ENCODE assay signal across 8 cellular contexts in the genomic region with DNA sequence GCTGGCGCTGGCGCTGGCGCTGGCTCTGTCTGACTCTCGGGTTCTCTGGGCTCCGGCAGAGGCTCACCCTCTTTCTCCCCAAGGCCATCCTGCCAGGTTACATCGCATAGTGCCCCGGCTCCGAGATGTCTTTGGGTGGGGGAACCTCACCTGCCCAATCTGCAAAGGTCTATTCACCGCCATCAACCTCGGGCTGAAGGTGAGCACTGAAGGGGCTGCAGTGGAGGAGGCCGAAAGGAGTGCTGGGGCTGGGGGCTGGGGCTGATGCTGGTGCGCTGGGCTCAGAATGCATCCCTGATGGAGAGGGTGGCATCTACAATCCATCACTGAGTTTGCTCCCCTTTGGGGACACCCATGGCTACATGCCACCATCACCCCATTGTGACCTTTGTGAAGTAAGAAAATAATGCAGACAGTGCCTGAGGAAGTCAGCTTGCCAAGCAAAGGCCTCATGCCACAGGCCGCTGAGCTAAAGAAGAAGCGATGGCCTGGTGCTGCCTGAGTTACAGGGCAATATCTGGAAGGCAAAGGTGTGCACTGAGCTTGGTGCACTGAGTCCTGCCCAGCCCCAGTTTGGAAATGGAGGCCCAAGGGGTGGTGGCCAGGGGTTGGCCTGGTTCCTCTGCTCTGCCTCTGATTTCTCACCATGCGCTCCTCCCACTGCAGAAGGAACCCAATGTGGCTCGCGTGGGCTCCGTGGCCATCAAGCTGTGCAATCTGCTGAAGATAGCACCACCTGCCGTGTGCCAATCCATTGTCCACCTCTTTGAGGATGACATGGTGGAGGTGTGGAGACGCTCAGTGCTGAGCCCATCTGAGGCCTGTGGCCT. TPM values are rescaled to one million over a fixed set of nuclear protein-coding genes. Genes with fewer than 3 reads are reported as not detected.
DNase-seq lines count a peak whose midpoint lies in the region; ATAC-seq and TF ChIP-seq lines count a peak whose summit lies in the region.

No MANE protein-coding gene starts in this region.

- peaks cover 25 to 34% of the 10 kb centered on the region in 2 experiments for H3K4me1 Mint-ChIP-seq in H9

- ATAC-seq in right cardiac atrium (peak in 1 of 2 donors; percentile 2), left lobe of liver (no peak), HG03139 (IDR thresholded peaks at IDR 0.05; ENCODE audit: unreplicated experiment) (no peak)

- H3K56ac ChIP-seq in H9 (ENCODE audit: insufficient read length, low read depth, low read length) = no peak overlapping the region

- no peak overlapping the region for H2BK15ac ChIP-seq in H9 (ENCODE audit: low read depth, low read length)

- no peak overlapping the region for H2BK12ac ChIP-seq in H9 (ENCODE audit: insufficient read length, low read depth, low read length)

- no CpG with 5 or more reads among the region's 20 CpGs for WGBS in H9 (ENCODE audit: extremely low coverage, insufficient read length, low lambda C conversion rate)
- 34% methylated on average over 20 of the region's 20 CpGs for WGBS in right cardiac atrium
- 35 to 51% (median 40%) methylated on average over 13 to 20 of the region's 20 CpGs for WGBS in spleen, 5 donors

- DNase-seq in H9 (no peak), right cardiac atrium (peak in 1 of 3 donors; percentile 67), spleen (peak; percentile 75), NCI-H446 (lab: John Stamatoyannopoulos, UW) (no peak), left lobe of liver (ENCODE audit: low spot score) (no peak), SKM-1 treated with dmso at 0.1 percent for 144 hours (lab: John Stamatoyannopoulos, UW; ENCODE audit: unreplicated experiment) (no peak)

- H3K79me2 ChIP-seq in H9 (ENCODE audit: insufficient read depth, low read length) = no peaks in the 10 kb centered on the region

- H4K8ac ChIP-seq in H9 (replicated peaks; ENCODE audit: insufficient read length, low read depth, low read length) = no peak overlapping the region

- H3K27me3 Mint-ChIP-seq in H9 (ENCODE audit: low read depth) = peaks cover 8% of the 10 kb centered on the region

- H3K14ac ChIP-seq in H9 (ENCODE audit: insufficient read depth, low read length) = no peak overlapping the region

- intact Hi-C loops in right cardiac atrium (cut with DNase I) (loop anchor here in 1 of 4 donors (10.0 kb wide), 1 partner anchor 324 kb away; no protein-coding TSS in a partner anchor), spleen (cut with DNase I; ENCODE audit: low total_unique reads) (no loop called here)

- H4K91ac ChIP-seq in H9 (ENCODE audit: insufficient read length, low read depth, low read length) = no peak overlapping the region

- no peak overlapping the region for H2BK5ac ChIP-seq in H9 (ENCODE audit: insufficient read length, low read length)

- no peaks in the 10 kb centered on the region; a peak in 1 of 5 replicates for H3K9me3 Mint-ChIP-seq in H9

- H3K23me2 ChIP-seq in H9 (ENCODE audit: insufficient read length, low read depth, low read length, poor library complexity, severe bottlenecking) = peaks cover 7% of the 10 kb centered on the region

- H3K36me3 ChIP-seq in spleen = peaks cover 0 to 41% (median 17%) of the 10 kb centered on the region in 6 donors

- no peak overlapping the region for H3T11ph ChIP-seq in H9 (ENCODE audit: low read length)

- H3K4me3 ChIP-seq in WI38 (ENCODE audit: low read depth, low read length) (peak overlapping the region; percentile 85), right cardiac atrium (ENCODE audit: low read length) (peak overlapping the region; percentile 64), spleen (peak overlapping the region; percentile 63 to 85 (median 75))

- H3K4me2 ChIP-seq in H9 (ENCODE audit: insufficient read depth, insufficient read length, low read length) = peak overlapping the region; percentile 36

- no peak overlapping the region for H4K5ac ChIP-seq in H9 (ENCODE audit: insufficient read length, low read depth, low read length)

- H3K4ac ChIP-seq in H9 (ENCODE audit: low read depth, low read length) = no peak overlapping the region

- H3K27ac ChIP-seq in H9 (ENCODE audit: insufficient read length, low read depth, low read length) (no peak overlapping the region), right cardiac atrium (ENCODE audit: low read length) (peak overlapping the region; percentile 76), spleen (peak overlapping the region; percentile 78 to 94 (median 92))

- no peak for TF ChIP-seq POLR2A in spleen (IDR thresholded peaks at IDR 0.05)

- no peak overlapping the region for H2BK20ac ChIP-seq in H9 (ENCODE audit: low read depth, low read length, poor library complexity, severe bottlenecking)

- H3K23ac ChIP-seq in H9 (ENCODE audit: insufficient read length, low read depth, low read length) = no peak overlapping the region

- H3K4me1 ChIP-seq in H9 (ENCODE audit: insufficient read depth, low read length) (no peaks in the 10 kb centered on the region; the same call in 1 of the 2 replicates), right cardiac atrium (ENCODE audit: control insufficient read depth, insufficient read depth, low read length) (peaks cover 4% of the 10 kb centered on the region), spleen (peaks cover 12 to 40% (median 24%) of the 10 kb centered on the region in 6 donors)

- no peak overlapping the region for H2AK5ac ChIP-seq in H9 (ENCODE audit: insufficient read length, low read length)

- no peaks in the 10 kb centered on the region for H4K20me1 ChIP-seq in H9 (ENCODE audit: control insufficient read depth, insufficient read depth, insufficient read length)

- H3K18ac ChIP-seq in H9 (ENCODE audit: insufficient read length, low read depth, low read length) = no peak overlapping the region

- H3K4me3 Mint-ChIP-seq in H9 = peak overlapping the region; percentile 84 to 93

- H3K9me3 ChIP-seq in H9 (ENCODE audit: control insufficient read depth, low read depth, low read length) (no peaks in the 10 kb centered on the region), right cardiac atrium (ENCODE audit: control insufficient read depth, low read length) (no peaks in the 10 kb centered on the region), spleen (no peaks in the 10 kb centered on the region)

- H3K79me1 ChIP-seq in H9 (ENCODE audit: insufficient read depth, low read depth, low read length, poor library complexity, severe bottlenecking) = no peaks in the 10 kb centered on the region

- H2BK120ac ChIP-seq in H9 (ENCODE audit: low read depth, low read length, poor library complexity, severe bottlenecking) = no peak overlapping the region

- no peak overlapping the region for H2AFZ ChIP-seq in H9 (ENCODE audit: low read length)

- H3K36me3 Mint-ChIP-seq in H9 (ENCODE audit: insufficient read depth in 1 of 3, low read depth in 3 of 3) = peaks cover 0 to 3% (median 0%) of the 10 kb centered on the region in 3 experiments; a peak in 1 of 7 replicates

- no peak overlapping the region for H3K27ac Mint-ChIP-seq in H9

- TF ChIP-seq CTCF in H9 (conservative IDR thresholded peaks at IDR 0.05) (no peak), WI38 (IDR thresholded peaks at IDR 0.05; ENCODE audit: low read depth, low read length) (no peak), spleen (IDR thresholded peaks at IDR 0.05 in 8 of 11, conservative IDR thresholded peaks at IDR 0.05 in 3 of 11) (no peak)

- H3K27me3 ChIP-seq in H9 (ENCODE audit: insufficient read depth, low read length) (0 out of 2 replicates have a peak, but pooled peaks cover 2% of the 10 kb centered on the region), right cardiac atrium (ENCODE audit: control insufficient read depth, insufficient read depth) (no peaks in the 10 kb centered on the region), spleen (replicated peaks in 1 of 7) (no peaks in the 10 kb centered on the region)

- no peak overlapping the region for H3K9ac ChIP-seq in H9 (ENCODE audit: extremely low read depth, insufficient read length, low read length)

RNA-seq across cellular contexts. Expression of a gene that starts 0.7 kb away (rescaled TPM):
- total RNA-seq in H9 (2021) (4.5 and 5.3 TPM in 2 replicates), right cardiac atrium (10 to 100 TPM; 60.6 to 67.7 (median 65.0) TPM), spleen (10 to 100 TPM; 21.9 to 33.8 (median 27.7) TPM), left lobe of liver (62.0 TPM)
- polyA plus RNA-seq in right cardiac atrium (57.9 TPM), spleen (10 to 100 TPM; 23.8 to 28.9 (median 24.2) TPM)

RNA-seq across cellular contexts. Expression of a gene that starts 28.0 kb away (rescaled TPM):
- total RNA-seq in H9 (2021) (34.8 and 37.0 TPM in 2 replicates), right cardiac atrium (10 to 100 TPM; 80.6 to 83.9 (median 82.4) TPM), spleen (10 to 100 TPM; 23.5 to 42.4 (median 27.3) TPM), left lobe of liver (3.6 TPM)
- polyA plus RNA-seq in right cardiac atrium (70.6 TPM), spleen (10 to 100 TPM; 18.6 to 25.9 (median 22.2) TPM)

RNA-seq across cellular contexts. Expression of a gene that starts 49.9 kb away (rescaled TPM):
- total RNA-seq in H9 (2021) = 1.0 and 1.2 TPM in 2 replicates
- total RNA-seq in right cardiac atrium = 1 to 10 TPM in 1 of 4 donors, under 1 TPM in 2, not detected in 1; 0.45 to 1.0 (median 0.68) TPM
- 0.27 TPM for polyA plus RNA-seq in right cardiac atrium
- total RNA-seq in spleen = 1 to 10 TPM in 6 of 7 donors, not detected in 1; 1.0 to 3.8 (median 2.8) TPM
- 1 to 10 TPM in 1 of 3 donors, under 1 TPM in 2; 0.65 to 1.4 (median 0.83) TPM for polyA plus RNA-seq in spleen
- 5,455 TPM for total RNA-seq in left lobe of liver

Comparison
In these comparisons a context has a peak if more than half of its experiments do, and no peak if none do; other contexts are left out.
1. RNA of a gene that starts 49.9 kb away (total RNA-seq): 5,455 TPM in left lobe of liver (single experiment); 1.0 to 3.8 TPM in spleen, 1.0 to 1.2 TPM in H9 and 0.45 to 1.0 TPM in right cardiac atrium; every median in the first group is over 1,000 times any median in the second.
2. Peak in every context shown above with its lines, with median percentiles within 50 percentile points of each other: H3K4me3 ChIP-seq.